8 cellular contexts compared by ENCODE assay signal in the genomic region with DNA sequence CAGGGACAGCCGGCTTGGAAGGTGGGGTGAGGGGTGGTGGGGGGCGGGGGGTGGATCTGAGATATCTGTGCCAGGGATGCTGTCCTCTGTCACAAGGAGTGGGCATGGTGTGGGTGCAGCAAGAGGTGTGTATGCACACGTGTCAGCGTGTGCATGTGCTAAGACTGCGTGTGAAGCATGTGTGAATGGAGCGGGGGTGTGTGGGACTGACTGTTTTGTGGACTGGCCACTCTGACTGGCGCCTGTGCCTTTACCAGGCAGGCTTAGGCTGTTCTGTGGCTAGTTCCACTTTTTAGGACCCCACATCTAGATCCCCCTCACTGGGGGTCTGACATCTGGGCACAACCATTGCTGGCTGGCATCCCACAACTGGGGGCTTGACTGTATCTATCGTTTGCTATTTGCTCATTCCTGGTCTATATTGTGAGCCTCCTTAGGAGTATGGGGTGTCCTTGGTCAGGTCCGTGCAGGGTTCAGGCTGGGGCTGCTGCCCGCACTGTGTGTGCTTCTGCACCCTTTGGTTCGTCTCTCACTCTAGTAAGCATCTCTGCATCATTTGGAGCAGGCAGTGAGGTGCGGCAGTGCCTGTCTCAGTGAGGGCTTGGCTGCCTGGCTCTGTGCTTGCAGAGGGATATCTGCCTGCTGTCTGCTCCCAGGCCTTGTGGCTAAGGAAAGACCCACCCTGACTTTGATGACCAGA. TPM values are rescaled to one million over a fixed set of nuclear protein-coding genes. Genes with fewer than 3 reads are reported as not detected.
DNase-seq lines count a peak whose midpoint lies in the region; ATAC-seq and TF ChIP-seq lines count a peak whose summit lies in the region.

No MANE protein-coding gene starts in this region.

- no peaks in the 10 kb centered on the region for H3K27me3 ChIP-seq in SJCRH30
- H3K27me3 ChIP-seq in esophagus (ENCODE audit: control insufficient read depth in 1 of 2, insufficient read depth in 2 of 2, low read length in 2 of 2): no peaks in the 10 kb centered on the region
- H3K27me3 ChIP-seq in psoas muscle (ENCODE audit: insufficient read depth in 3 of 3, low read length in 2 of 3): peaks cover 0 to 4% (median 1%) of the 10 kb centered on the region in 3 donors

- H3K27ac ChIP-seq in SJCRH30: no peak overlapping the region
- H3K27ac ChIP-seq in esophagus (ENCODE audit: low read depth in 2 of 2, low read length in 1 of 2): no peak overlapping the region
- no peak overlapping the region for H3K27ac ChIP-seq in psoas muscle

- in situ Hi-C loops in G401 (cut with HindIII; ENCODE audit: low sequenced_read_pairs): no loop called here

- H3K9me3 ChIP-seq in SJCRH30 (replicated peaks): no peaks in the 10 kb centered on the region
- no peaks in the 10 kb centered on the region for H3K9me3 ChIP-seq in esophagus (ENCODE audit: control insufficient read depth in 2 of 2, insufficient read depth in 1 of 2, low read depth in 1 of 2, low read length in 1 of 2)
- H3K9me3 ChIP-seq in psoas muscle: no peaks in the 10 kb centered on the region

- no peaks in the 10 kb centered on the region for H3K36me3 ChIP-seq in SJCRH30
- peaks cover 0 to 2% of the 10 kb centered on the region in 2 donors for H3K36me3 ChIP-seq in esophagus (ENCODE audit: control insufficient read depth in 2 of 2, insufficient read depth in 2 of 2, low read length in 1 of 2)
- peaks cover 0 to under 1% of the 10 kb centered on the region in 2 donors for H3K36me3 ChIP-seq in psoas muscle (ENCODE audit: insufficient read depth in 1 of 2, low read depth in 1 of 2)

- H3K4me3 ChIP-seq in SJCRH30: peak overlapping the region; percentile 73
- H3K4me3 ChIP-seq in esophagus (ENCODE audit: low read depth in 1 of 2, low read length in 2 of 2): peak overlapping the region; percentile 46 to 67
- H3K4me3 ChIP-seq in psoas muscle: peak overlapping the region; percentile 78

- 31 to 34% methylated on average over 12 of the region's 12 CpGs for WGBS in esophagus, 2 donors
- WGBS in psoas muscle, 3 donors: 47 to 53% (median 48%) methylated on average over 12 of the region's 12 CpGs

- ATAC-seq in psoas muscle: no peak

- intact Hi-C loops in psoas muscle (cut with DNase I): no loop called here

- H3K4me1 ChIP-seq in SJCRH30 (peaks cover 28% of the 10 kb centered on the region), esophagus (ENCODE audit: control insufficient read depth in 2 of 2, insufficient read depth in 2 of 2, low read length in 1 of 2) (peaks cover 12 to 19% of the 10 kb centered on the region in 2 donors), psoas muscle (peaks cover 11% of the 10 kb centered on the region)

- DNase-seq in G401 (ENCODE audit: low spot score) (peak; percentile 46), SJCRH30 (no peak), psoas muscle (peak in 1 of 2 donors; percentile 32), NCI-H2227 (lab: John Stamatoyannopoulos, UW; ENCODE audit: unreplicated experiment) (no peak), NCI-H2171 treated with DMSO at 0.1 percent for 48 hours (lab: John Stamatoyannopoulos, UW) (no peak), UCSD-AML1 (lab: John Stamatoyannopoulos, UW; ENCODE audit: unreplicated experiment) (no peak)
- DNase-seq in activated effector memory CD4-positive, alpha-beta T cell treated with anti-CD3 and anti-CD28 coated beads, Interleukin-2, amount 50 U/mL, for 16 hours: no peak

- TF ChIP-seq CTCF in psoas muscle (IDR thresholded peaks at IDR 0.05): no peak

RNA-seq across cellular contexts. Expression of a gene that starts 1.9 kb away (rescaled TPM):
- total RNA-seq in G401 (2014; rRNA removed; shearing (Covaris generic)): 90.0 and 101 TPM in 2 replicates
- 37.0 and 42.6 TPM in 2 replicates for total RNA-seq in SJCRH30 (2014; rRNA removed; shearing (Covaris generic))
- polyA plus RNA-seq in esophagus (10 to 100 TPM; 15.7 to 16.3 TPM), psoas muscle (10 to 100 TPM in 1 of 3 donors, 1 to 10 TPM in 2; 4.2 to 13.9 (median 5.6) TPM)
- 10 to 100 TPM in 1 of 4 donors, 1 to 10 TPM in 3; 7.3 to 13.1 (median 8.7) TPM for total RNA-seq in psoas muscle

RNA-seq across cellular contexts. Expression of a gene that starts 2.1 kb away (rescaled TPM):
- total RNA-seq in G401 (2014; rRNA removed; shearing (Covaris generic)): not detected in 2 replicates
- 0.08 and 0.24 TPM in 2 replicates for total RNA-seq in SJCRH30 (2014; rRNA removed; shearing (Covaris generic))
- polyA plus RNA-seq in esophagus (not detected), psoas muscle (under 1 TPM in 2 of 3 donors, not detected in 1; 0.07 to 0.16 TPM)
- total RNA-seq in psoas muscle: not detected

RNA-seq across cellular contexts. Expression of a gene that starts 34.3 kb away (rescaled TPM):
- total RNA-seq in G401 (2014; rRNA removed; shearing (Covaris generic)): 18.7 and 24.5 TPM in 2 replicates
- 2.5 and 3.0 TPM in 2 replicates for total RNA-seq in SJCRH30 (2014; rRNA removed; shearing (Covaris generic))
- polyA plus RNA-seq in esophagus (10 to 100 TPM; 22.9 to 26.4 TPM), psoas muscle (10 to 100 TPM; 26.0 to 46.8 (median 42.9) TPM)
- 10 to 100 TPM; 35.0 to 56.2 (median 46.9) TPM for total RNA-seq in psoas muscle

RNA-seq across cellular contexts. Expression of a gene that starts 46.3 kb away (rescaled TPM):
- 18.2 and 24.6 TPM in 2 replicates for total RNA-seq in G401 (2014; rRNA removed; shearing (Covaris generic))
- 3.4 and 5.9 TPM in 2 replicates for total RNA-seq in SJCRH30 (2014; rRNA removed; shearing (Covaris generic))
- polyA plus RNA-seq in esophagus (100 to 1,000 TPM in 1 of 2 donors, 10 to 100 TPM in 1; 52.0 to 130 TPM), psoas muscle (10 to 100 TPM; 35.5 to 86.8 (median 61.4) TPM)
- 100 to 1,000 TPM in 2 of 4 donors, 10 to 100 TPM in 2; 38.7 to 175 (median 105) TPM for total RNA-seq in psoas muscle
